In the genomic region with DNA sequence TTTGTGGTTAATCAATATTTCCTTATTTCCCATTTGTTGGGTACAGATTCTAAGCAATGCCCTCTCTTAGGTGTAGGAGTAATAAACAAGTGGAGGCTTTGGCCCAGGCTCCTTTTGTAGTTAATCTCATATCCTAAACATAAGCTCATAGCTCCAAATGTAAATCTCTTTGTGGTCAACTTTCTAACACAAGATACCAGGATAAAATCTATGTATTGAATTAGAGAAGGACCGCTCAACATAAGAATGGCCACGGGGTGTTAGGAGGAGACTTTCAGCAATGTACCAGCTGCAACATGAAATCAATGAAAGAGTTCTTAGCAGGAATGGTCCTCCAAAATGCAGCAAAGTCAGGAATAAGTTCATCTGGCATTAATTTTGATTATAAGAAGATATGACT, we compare ENCODE assay signal across 25 cellular contexts.
"Had no signal": no experiment of that assay in that cellular context is flagged by ENCODE, and none has a peak within 500 bp of the region (broad histone marks: within the 10 kb centered on the region; RNA-seq: fewer than 3 reads in every experiment).

No MANE protein-coding gene starts in this region.

- H3K27ac ChIP-seq: HL-60, RWPE1, SJCRH30 had no signal

- DNase-seq: IMR-90, Karpas-422, KG1, MG63, NCI-H1092, NCI-H1105 treated with DMSO at 0.1 percent for 48 hours, NCI-H1417 treated with DMSO at 0.1 percent for 48 hours, NCI-H146, NCI-H187, NCI-H2029, NCI-H2081 treated with DMSO at 0.1 percent for 48 hours, NCI-H2171, NCI-H345, NCI-H446 treated with DMSO at 0.1 percent for 48 hours, NCI-H510A treated with DMSO at 0.1 percent for 48 hours, NCI-H526, PC-3, SHP77, T-helper 1 cell had no signal

- H3K27me3 ChIP-seq: MG63, SJCRH30 had no signal

- ATAC-seq: HepG2, Panc1, PC-3, SK-N-SH treated with all-trans-retinoic acid at 6 μM for 48 hours had no signal

- H3K9me3 ChIP-seq: MG63, SJCRH30 had no signal

- H3K4me1 ChIP-seq: SJCRH30 had no signal

- H3K4me3 ChIP-seq: MG63, SJCRH30 had no signal

- H3K36me3 ChIP-seq: MG63, SJCRH30 had no signal
